In the genomic region with DNA sequence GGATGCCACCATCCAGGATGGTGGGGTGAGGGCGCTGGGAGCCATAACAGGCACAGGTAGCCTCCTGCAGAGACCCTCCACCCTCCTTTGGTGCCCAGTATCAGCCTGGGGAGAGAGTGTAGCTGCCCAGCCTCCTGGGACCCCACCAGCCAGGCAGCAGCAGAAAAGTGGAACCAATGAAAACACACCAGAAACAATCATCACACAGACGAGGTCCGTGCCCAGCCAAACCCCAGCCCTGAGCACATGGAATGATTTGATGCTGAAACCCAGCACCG, we compare ENCODE assay signal across 1 cellular context.
TF ChIP-seq lines count a peak whose summit lies in the region.

No MANE protein-coding gene starts in this region.

TF ChIP-seq in HepG2, 621 proteins besides CTCF, POLR2A, EP300 and RAD21 (continued from another document):
- TF ChIP-seq, protein P1, sequence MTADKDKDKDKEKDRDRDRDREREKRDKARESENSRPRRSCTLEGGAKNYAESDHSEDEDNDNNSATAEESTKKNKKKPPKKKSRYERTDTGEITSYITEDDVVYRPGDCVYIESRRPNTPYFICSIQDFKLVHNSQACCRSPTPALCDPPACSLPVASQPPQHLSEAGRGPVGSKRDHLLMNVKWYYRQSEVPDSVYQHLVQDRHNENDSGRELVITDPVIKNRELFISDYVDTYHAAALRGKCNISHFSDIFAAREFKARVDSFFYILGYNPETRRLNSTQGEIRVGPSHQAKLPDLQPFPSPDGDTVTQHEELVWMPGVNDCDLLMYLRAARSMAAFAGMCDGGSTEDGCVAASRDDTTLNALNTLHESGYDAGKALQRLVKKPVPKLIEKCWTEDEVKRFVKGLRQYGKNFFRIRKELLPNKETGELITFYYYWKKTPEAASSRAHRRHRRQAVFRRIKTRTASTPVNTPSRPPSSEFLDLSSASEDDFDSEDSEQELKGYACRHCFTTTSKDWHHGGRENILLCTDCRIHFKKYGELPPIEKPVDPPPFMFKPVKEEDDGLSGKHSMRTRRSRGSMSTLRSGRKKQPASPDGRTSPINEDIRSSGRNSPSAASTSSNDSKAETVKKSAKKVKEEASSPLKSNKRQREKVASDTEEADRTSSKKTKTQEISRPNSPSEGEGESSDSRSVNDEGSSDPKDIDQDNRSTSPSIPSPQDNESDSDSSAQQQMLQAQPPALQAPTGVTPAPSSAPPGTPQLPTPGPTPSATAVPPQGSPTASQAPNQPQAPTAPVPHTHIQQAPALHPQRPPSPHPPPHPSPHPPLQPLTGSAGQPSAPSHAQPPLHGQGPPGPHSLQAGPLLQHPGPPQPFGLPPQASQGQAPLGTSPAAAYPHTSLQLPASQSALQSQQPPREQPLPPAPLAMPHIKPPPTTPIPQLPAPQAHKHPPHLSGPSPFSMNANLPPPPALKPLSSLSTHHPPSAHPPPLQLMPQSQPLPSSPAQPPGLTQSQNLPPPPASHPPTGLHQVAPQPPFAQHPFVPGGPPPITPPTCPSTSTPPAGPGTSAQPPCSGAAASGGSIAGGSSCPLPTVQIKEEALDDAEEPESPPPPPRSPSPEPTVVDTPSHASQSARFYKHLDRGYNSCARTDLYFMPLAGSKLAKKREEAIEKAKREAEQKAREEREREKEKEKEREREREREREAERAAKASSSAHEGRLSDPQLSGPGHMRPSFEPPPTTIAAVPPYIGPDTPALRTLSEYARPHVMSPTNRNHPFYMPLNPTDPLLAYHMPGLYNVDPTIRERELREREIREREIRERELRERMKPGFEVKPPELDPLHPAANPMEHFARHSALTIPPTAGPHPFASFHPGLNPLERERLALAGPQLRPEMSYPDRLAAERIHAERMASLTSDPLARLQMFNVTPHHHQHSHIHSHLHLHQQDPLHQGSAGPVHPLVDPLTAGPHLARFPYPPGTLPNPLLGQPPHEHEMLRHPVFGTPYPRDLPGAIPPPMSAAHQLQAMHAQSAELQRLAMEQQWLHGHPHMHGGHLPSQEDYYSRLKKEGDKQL (CRISPR knock-in tag; IDR thresholded peaks at IDR 0.05; ENCODE audit: low read depth): no peak
- TF ChIP-seq NFIC (IDR thresholded peaks at IDR 0.05; ENCODE audit: low read length): no peak
